20 cellular contexts compared by ENCODE assay signal in genomic region chr4:69523385-69524132, GRCh38. TPM values are rescaled to one million over a fixed set of nuclear protein-coding genes. Genes with fewer than 3 reads are reported as not detected.
DNase-seq lines count a peak whose midpoint lies in the region; ATAC-seq and TF ChIP-seq lines count a peak whose summit lies in the region.
"Had no signal": no experiment of that assay in that cellular context is flagged by ENCODE, and none has a peak within 500 bp of the region (broad histone marks: within the 10 kb centered on the region; RNA-seq: fewer than 3 reads in every experiment).

No MANE protein-coding gene starts in this region.

- H3K36me3 ChIP-seq in neural cell (ENCODE audit: insufficient read depth, low read length) (no peaks in the 10 kb centered on the region), gastrocnemius medialis (no peaks in the 10 kb centered on the region), H7 (replicated peaks; ENCODE audit: control insufficient read depth, insufficient read depth, low read length) (no peaks in the 10 kb centered on the region), spleen (no peaks in the 10 kb centered on the region)
- H3K36me3 ChIP-seq: esophagus squamous epithelium, upper lobe of left lung had no signal

- H3K9me3 ChIP-seq in neural cell (ENCODE audit: low read length) (no peaks in the 10 kb centered on the region), gastrocnemius medialis (no peaks in the 10 kb centered on the region), spleen (peaks cover 0 to 19% (median 9%) of the 10 kb centered on the region in 8 donors)
- H3K9me3 ChIP-seq: esophagus squamous epithelium had no signal

- 26 to 52% (median 44%) methylated on average over 5 of the region's 5 CpGs for WGBS in spleen, 5 donors

- CTCF ChIA-PET in HEK293T (lab: Yijun Ruan, JAX) = no interaction called here

- intact Hi-C loops in gastrocnemius medialis (cut with DNase I; ENCODE audit: low total_unique reads) (no loop called here), spleen (cut with DNase I; ENCODE audit: low total_unique reads) (no loop called here)

- no peak overlapping the region for H3K9ac ChIP-seq in neural cell (ENCODE audit: low read length)

- H2AFZ ChIP-seq in neural cell (ENCODE audit: low read depth, low read length) = no peak overlapping the region

- TF ChIP-seq CTCF in neural cell (IDR thresholded peaks at IDR 0.05; ENCODE audit: poor library complexity, severe bottlenecking) (no peak), gastrocnemius medialis (IDR thresholded peaks at IDR 0.05 in 4 of 5, conservative IDR thresholded peaks at IDR 0.05 in 1 of 5) (no peak), spleen (IDR thresholded peaks at IDR 0.05 in 8 of 11, conservative IDR thresholded peaks at IDR 0.05 in 3 of 11) (no peak)

- no peaks in the 10 kb centered on the region for H4K20me1 ChIP-seq in neural cell (ENCODE audit: insufficient read depth)

- no peaks in the 10 kb centered on the region for H3K27me3 ChIP-seq in neural cell (ENCODE audit: insufficient read depth, low read depth, low read length)
- H3K27me3 ChIP-seq in gastrocnemius medialis = no peaks in the 10 kb centered on the region
- H3K27me3 ChIP-seq in H7 (ENCODE audit: control insufficient read depth, insufficient read depth, low read length) = no peaks in the 10 kb centered on the region
- no peaks in the 10 kb centered on the region for H3K27me3 ChIP-seq in spleen (replicated peaks in 1 of 7)
- H3K27me3 ChIP-seq: esophagus squamous epithelium, upper lobe of left lung had no signal

- TF ChIP-seq POLR2A in gastrocnemius medialis (IDR thresholded peaks at IDR 0.05) (no peak), spleen (IDR thresholded peaks at IDR 0.05) (no peak)

- POLR2A ChIA-PET in HEK293T (lab: Yijun Ruan, JAX) = no interaction called here

- H3K79me2 ChIP-seq in neural cell (replicated peaks; ENCODE audit: insufficient read depth, low read length) = no peaks in the 10 kb centered on the region

- peaks cover 9% of the 10 kb centered on the region for H3F3A ChIP-seq in neural cell (ENCODE audit: insufficient read depth, low read length, poor library complexity, severe bottlenecking)

- no peak for TF ChIP-seq RAD21 in neural cell (conservative IDR thresholded peaks at IDR 0.05)

- H3K4me3 ChIP-seq in neural cell (ENCODE audit: low read length) (no peak overlapping the region), gastrocnemius medialis (no peak overlapping the region), H7 (ENCODE audit: insufficient read depth, low read depth, low read length) (no peak overlapping the region), spleen (no peak overlapping the region)
- H3K4me3 ChIP-seq: esophagus squamous epithelium, upper lobe of left lung had no signal

- no peak overlapping the region for H3K4me2 ChIP-seq in neural cell (ENCODE audit: low read length)

- ATAC-seq in gastrocnemius medialis = no peak
- ATAC-seq: activated naive CD4-positive, alpha-beta T cell treated with anti-CD3 and anti-CD28 coated beads, Interleukin-2, amount 50 U/mL, for 72 hours; HepG2 had no signal

- no peak for DNase-seq in HEK293T (ENCODE audit: extremely low spot score)
- DNase-seq in NCI-H1417 treated with DMSO at 0.1 percent for 48 hours (lab: John Stamatoyannopoulos, UW) = peak; percentile 12
- peak; percentile 57 for DNase-seq in SHP77 treated with DMSO at 0.1 percent for 48 hours (lab: John Stamatoyannopoulos, UW)
- no peak for DNase-seq in gastrocnemius medialis
- no peak for DNase-seq in H7
- DNase-seq in spleen = no peak
- DNase-seq: activated CD4-positive, alpha-beta T cell treated with anti-CD3 and anti-CD28 coated beads for 4 hours; CD4-positive, alpha-beta memory T cell; effector CD8-positive, alpha-beta T cell; esophagus squamous epithelium; NCI-H2029; NCI-H446 treated with DMSO at 0.1 percent for 48 hours; nephron progenitor cell; upper lobe of left lung had no signal

- peak; percentile 71 for TF ChIP-seq EP300 in neural cell (conservative IDR thresholded peaks at IDR 0.05; ENCODE audit: poor library complexity, severe bottlenecking)

- H3K4me1 ChIP-seq in gastrocnemius medialis (no peaks in the 10 kb centered on the region), spleen (no peaks in the 10 kb centered on the region)
- H3K4me1 ChIP-seq: esophagus squamous epithelium, upper lobe of left lung had no signal

- in situ Hi-C loops in gastrocnemius medialis (cut with MboI; ENCODE audit: low sequenced_read_pairs in 4 of 4) = no loop called here

- no peak overlapping the region for H3K27ac ChIP-seq in neural cell (ENCODE audit: low read length)
- no peak overlapping the region for H3K27ac ChIP-seq in gastrocnemius medialis
- no peak overlapping the region for H3K27ac ChIP-seq in spleen
- H3K27ac ChIP-seq: esophagus squamous epithelium, RWPE1, upper lobe of left lung had no signal

- H3K9me2 ChIP-seq in neural cell (ENCODE audit: insufficient read depth, low read length) = no peaks in the 10 kb centered on the region

TF ChIP-seq in HEK293T, 16 proteins besides CTCF, POLR2A, EP300 and RAD21:
- TF ChIP-seq PKNOX1 (IDR thresholded peaks at IDR 0.05) = peak; percentile 51; the same call in 1 of the 2 replicates
- no peak for TF ChIP-seq L3MBTL2 (conservative IDR thresholded peaks at IDR 0.05)
TF ChIP-seq in HEK293T: peak in this region for 1.

TF ChIP-seq in neural cell, 6 proteins besides CTCF, POLR2A, EP300 and RAD21:
- no peak for TF ChIP-seq EZH2 (IDR thresholded peaks at IDR 0.05; ENCODE audit: borderline replicate concordance, insufficient read depth, low read length, poor library complexity, severe bottlenecking)
- TF ChIP-seq POLR2AphosphoS5 (IDR thresholded peaks at IDR 0.05) = peak; percentile 64

RNA-seq across cellular contexts. Expression of gene UGT2B4, which starts 27.9 kb away (rescaled TPM):
- not detected in 2 replicates for polyA plus RNA-seq in neural cell
- not detected in 2 replicates for polyA minus RNA-seq in neural cell
- 1 to 10 TPM in 1 of 4 donors, under 1 TPM in 1, not detected in 2; 0.78 to 2.3 TPM for total RNA-seq in gastrocnemius medialis
- not detected in 2 replicates for total RNA-seq in H7 (2014; rRNA removed; shearing (Covaris generic))
- total RNA-seq in spleen = not detected
- polyA plus RNA-seq in spleen = under 1 TPM in 2 of 3 donors, not detected in 1; 0.03 to 0.09 TPM
- total RNA-seq: activated naive CD4-positive, alpha-beta T cell treated with anti-CD3 and anti-CD28 coated beads, Interleukin-2, amount 50 U/mL, for 72 hours; CD4-positive, alpha-beta memory T cell; Daoy; esophagus squamous epithelium; glomerular endothelial cell had no signal
- polyA plus RNA-seq: CD4-positive, alpha-beta memory T cell had no signal

Comparison
In these comparisons a context has a peak if more than half of its experiments do, and no peak if none do; other contexts are left out.
1. DNase-seq: peak in NCI-H1417 treated with DMSO at 0.1 percent for 48 hours (single experiment) and SHP77 treated with DMSO at 0.1 percent for 48 hours (single experiment); none in HEK293T (single experiment), gastrocnemius medialis (0 of 2), H7 (single experiment) and spleen (single experiment).